8 cellular contexts compared by ENCODE assay signal in the genomic region with DNA sequence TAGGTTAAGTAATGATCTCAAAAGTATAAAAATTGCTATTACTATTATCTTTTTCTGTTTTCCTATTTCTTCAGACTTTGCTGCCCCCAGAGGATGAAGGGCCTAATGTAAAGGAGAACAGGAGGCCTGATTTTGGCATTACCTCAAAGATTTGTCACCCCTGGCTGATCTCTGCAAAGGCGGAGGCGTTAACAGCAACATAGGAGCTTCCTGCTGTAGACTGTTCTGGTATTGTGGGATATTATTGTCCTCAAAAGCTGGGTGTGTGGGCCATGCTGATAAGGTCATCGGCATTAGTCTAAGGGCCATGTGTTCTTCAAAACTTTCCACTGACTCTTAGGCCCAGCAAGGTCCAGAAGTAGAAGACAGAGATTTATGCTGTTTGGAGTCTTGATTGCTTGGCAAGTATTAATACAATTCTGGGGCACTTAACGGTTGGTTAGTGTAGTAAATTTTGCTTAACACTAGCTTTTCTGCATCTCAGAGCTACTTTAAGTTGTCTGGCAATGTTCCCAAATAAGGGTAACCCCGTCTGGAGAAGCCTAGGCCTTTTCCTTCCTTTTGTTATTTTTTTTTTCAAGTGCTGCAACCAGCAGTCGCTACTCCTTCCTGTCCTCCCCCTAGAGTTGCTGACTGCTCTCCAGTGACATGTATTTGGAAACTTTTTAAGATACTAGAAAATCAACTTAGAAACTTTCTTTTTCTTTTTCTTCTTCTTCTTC. TPM values are rescaled to one million over a fixed set of nuclear protein-coding genes. Genes with fewer than 3 reads are reported as not detected.
DNase-seq lines count a peak whose midpoint lies in the region; ATAC-seq, FAIRE-seq and TF ChIP-seq lines count a peak whose summit lies in the region.

No MANE protein-coding gene starts in this region.

- no peak for DNase-seq in GM12892 (ENCODE audit: insufficient read length)
- DNase-seq in RPMI8226, result peak; percentile 41
- DNase-seq in left ventricle myocardium superior, result no peak
- no peak for DNase-seq in activated T-cell treated with anti-CD3 and anti-CD28 coated beads, Interleukin-2, amount 50 U/mL, for 24 hours
- DNase-seq in COLO829 (ENCODE audit: low spot score), result no peak
- DNase-seq in stimulated activated naive CD4-positive, alpha-beta T cell (lab: John Stamatoyannopoulos, UW), result no peak

- peak; percentile 53; the same call in 1 of the 2 replicates for TF ChIP-seq POLR2A in GM12892 (IDR thresholded peaks at IDR 0.05; ENCODE audit: low read depth, low read length)

- peaks cover 6% of the 10 kb centered on the region for H3K36me3 Mint-ChIP-seq in stimulated activated memory B cell treated with anti-CD40 and anti-IgM and Interleukin-4, amounts not matched to agents 10 μg/mL and 1 μg/mL and 100 μg/mL, for 72 hours
- no peaks in the 10 kb centered on the region for H3K36me3 Mint-ChIP-seq in activated T-cell treated with anti-CD3 and anti-CD28 coated beads, Interleukin-2, amount 50 U/mL, for 24 hours (ENCODE audit: low read depth)

- H3K4me3 Mint-ChIP-seq in stimulated activated memory B cell treated with anti-CD40 and anti-IgM and Interleukin-4, amounts not matched to agents 10 μg/mL and 1 μg/mL and 100 μg/mL, for 72 hours, result peak overlapping the region; percentile 96
- H3K4me3 Mint-ChIP-seq in activated T-cell treated with anti-CD3 and anti-CD28 coated beads, Interleukin-2, amount 50 U/mL, for 24 hours, result no peak overlapping the region

- no peaks in the 10 kb centered on the region for H3K27me3 Mint-ChIP-seq in stimulated activated memory B cell treated with anti-CD40 and anti-IgM and Interleukin-4, amounts not matched to agents 10 μg/mL and 1 μg/mL and 100 μg/mL, for 72 hours
- peaks cover 16% of the 10 kb centered on the region for H3K27me3 Mint-ChIP-seq in activated T-cell treated with anti-CD3 and anti-CD28 coated beads, Interleukin-2, amount 50 U/mL, for 24 hours

- H3K4me1 Mint-ChIP-seq in stimulated activated memory B cell treated with anti-CD40 and anti-IgM and Interleukin-4, amounts not matched to agents 10 μg/mL and 1 μg/mL and 100 μg/mL, for 72 hours, result peaks cover 60% of the 10 kb centered on the region
- H3K4me1 Mint-ChIP-seq in activated T-cell treated with anti-CD3 and anti-CD28 coated beads, Interleukin-2, amount 50 U/mL, for 24 hours (ENCODE audit: low read depth), result no peaks in the 10 kb centered on the region

- ATAC-seq in GM21737 (IDR thresholded peaks at IDR 0.05; ENCODE audit: unreplicated experiment) (peak; percentile 65), left ventricle myocardium superior (peak; percentile 91)
- ATAC-seq in stimulated activated memory B cell treated with anti-CD40 and anti-IgM and Interleukin-4, amounts not matched to agents 10 μg/mL and 1 μg/mL and 100 μg/mL, for 72 hours, result peak; percentile 92

- peak overlapping the region; percentile 100 for H3K27ac Mint-ChIP-seq in stimulated activated memory B cell treated with anti-CD40 and anti-IgM and Interleukin-4, amounts not matched to agents 10 μg/mL and 1 μg/mL and 100 μg/mL, for 72 hours
- no peak overlapping the region for H3K27ac Mint-ChIP-seq in activated T-cell treated with anti-CD3 and anti-CD28 coated beads, Interleukin-2, amount 50 U/mL, for 24 hours

- H3K9me3 Mint-ChIP-seq in stimulated activated memory B cell treated with anti-CD40 and anti-IgM and Interleukin-4, amounts not matched to agents 10 μg/mL and 1 μg/mL and 100 μg/mL, for 72 hours, result no peaks in the 10 kb centered on the region
- no peaks in the 10 kb centered on the region for H3K9me3 Mint-ChIP-seq in activated T-cell treated with anti-CD3 and anti-CD28 coated beads, Interleukin-2, amount 50 U/mL, for 24 hours

- intact Hi-C loops in left ventricle myocardium superior (cut with micrococcal nuclease), result no loop called here

- FAIRE-seq in GM12892 (lab: Jason Lieb, UNC), result peak; percentile 93

RNA-seq across cellular contexts. Expression of a gene that starts 14.0 kb away (rescaled TPM):
- polyA plus RNA-seq in GM12892 (2012; ENCODE audit: missing spikeins), result 161 TPM
- total RNA-seq in left ventricle myocardium superior, result 7.5 TPM

RNA-seq across cellular contexts. Expression of a gene that starts 48.2 kb away (rescaled TPM):
- 20.8 TPM for polyA plus RNA-seq in GM12892 (2012; ENCODE audit: missing spikeins)
- 8.2 TPM for total RNA-seq in left ventricle myocardium superior
